Comparison of ENCODE assay signal across 22 cellular contexts in genomic region chr3:119181765-119182164, GRCh38. TPM values are rescaled to one million over a fixed set of nuclear protein-coding genes. Genes with fewer than 3 reads are reported as not detected.
A peak's percentile ranks its signal among the peaks of the same experiment; 100 is the strongest.
DNase-seq lines count a peak whose midpoint lies in the region; ATAC-seq lines count a peak whose summit lies in the region.
"Had no signal": no experiment of that assay in that cellular context is flagged by ENCODE, and none has a peak within 500 bp of the region (broad histone marks: within the 10 kb centered on the region; RNA-seq: fewer than 3 reads in every experiment).

No MANE protein-coding gene starts in this region.

- H3K4me3 Mint-ChIP-seq in activated CD4-positive, alpha-beta T cell treated with anti-CD3 and anti-CD28 coated beads for 36 hours, result no peak overlapping the region
- H3K4me3 Mint-ChIP-seq: natural killer cell treated with Interleukin-12 subunit alpha and Interleukin-12 subunit beta and Interleukin-15 and Interleukin-18, amount 100 ng/mL, for 72 hours; stimulated activated memory B cell treated with anti-CD40 and anti-IgM and Interleukin-4, amounts not matched to agents 10 μg/mL and 1 μg/mL and 100 μg/mL, for 72 hours had no signal

- H3K4me1 Mint-ChIP-seq in activated CD4-positive, alpha-beta T cell treated with anti-CD3 and anti-CD28 coated beads for 36 hours, result peaks cover 11% of the 10 kb centered on the region
- H3K4me1 Mint-ChIP-seq: stimulated activated memory B cell treated with anti-CD40 and anti-IgM and Interleukin-4, amounts not matched to agents 10 μg/mL and 1 μg/mL and 100 μg/mL, for 72 hours had no signal

- H3K27me3 Mint-ChIP-seq in activated CD4-positive, alpha-beta T cell treated with anti-CD3 and anti-CD28 coated beads for 36 hours, result peaks cover 4% of the 10 kb centered on the region
- H3K27me3 Mint-ChIP-seq: progenitor cell of endocrine pancreas had no signal

- intact Hi-C loops in activated CD4-positive, alpha-beta T cell treated with anti-CD3 and anti-CD28 coated beads for 36 hours (cut with DNase I, micrococcal nuclease), result no loop called here

- no peak for ATAC-seq in GM18907 (IDR thresholded peaks at IDR 0.05; ENCODE audit: unreplicated experiment)
- ATAC-seq in activated CD4-positive, alpha-beta T cell treated with anti-CD3 and anti-CD28 coated beads for 36 hours, result no peak
- ATAC-seq: activated naive CD4-positive, alpha-beta T cell treated with anti-CD3 and anti-CD28 coated beads, Interleukin-2, amount 50 U/mL, for 72 hours; natural killer cell treated with Interleukin-12 subunit alpha and Interleukin-12 subunit beta and Interleukin-15 and Interleukin-18, amount 100 ng/mL, for 72 hours; SK-N-SH treated with all-trans-retinoic acid at 6 μM for 48 hours; stimulated activated memory B cell treated with anti-CD40 and anti-IgM and Interleukin-4, amounts not matched to agents 10 μg/mL and 1 μg/mL and 100 μg/mL, for 72 hours had no signal

- no peaks in the 10 kb centered on the region for H3K36me3 Mint-ChIP-seq in activated CD4-positive, alpha-beta T cell treated with anti-CD3 and anti-CD28 coated beads for 36 hours (ENCODE audit: low read depth)
- H3K36me3 Mint-ChIP-seq: activated naive CD4-positive, alpha-beta T cell treated with anti-CD3 and anti-CD28 coated beads, Interleukin-2, amount 50 U/mL, for 72 hours; natural killer cell treated with Interleukin-12 subunit alpha and Interleukin-12 subunit beta and Interleukin-15 and Interleukin-18, amount 100 ng/mL, for 72 hours; stimulated activated memory B cell treated with anti-CD40 and anti-IgM and Interleukin-4, amounts not matched to agents 10 μg/mL and 1 μg/mL and 100 μg/mL, for 72 hours had no signal

- POLR2A ChIA-PET in activated CD4-positive, alpha-beta T cell treated with anti-CD3 and anti-CD28 coated beads for 36 hours (lab: Charles Lee), result interaction anchor here (0.7 kb wide), 1 partner anchor 38 kb away, joined by 3 read pairs; no protein-coding TSS in a partner anchor

- no peak overlapping the region for H3K27ac Mint-ChIP-seq in activated CD4-positive, alpha-beta T cell treated with anti-CD3 and anti-CD28 coated beads for 36 hours
- H3K27ac Mint-ChIP-seq: natural killer cell treated with Interleukin-12 subunit alpha and Interleukin-12 subunit beta and Interleukin-15 and Interleukin-18, amount 100 ng/mL, for 72 hours; progenitor cell of endocrine pancreas; stimulated activated memory B cell treated with anti-CD40 and anti-IgM and Interleukin-4, amounts not matched to agents 10 μg/mL and 1 μg/mL and 100 μg/mL, for 72 hours had no signal

- CTCF ChIA-PET in activated CD4-positive, alpha-beta T cell treated with anti-CD3 and anti-CD28 coated beads for 36 hours (lab: Charles Lee), result no interaction called here

- no peaks in the 10 kb centered on the region for H3K9me3 Mint-ChIP-seq in activated CD4-positive, alpha-beta T cell treated with anti-CD3 and anti-CD28 coated beads for 36 hours (ENCODE audit: low read depth)
- H3K9me3 Mint-ChIP-seq: activated naive CD4-positive, alpha-beta T cell treated with anti-CD3 and anti-CD28 coated beads, Interleukin-2, amount 50 U/mL, for 72 hours; natural killer cell treated with Interleukin-12 subunit alpha and Interleukin-12 subunit beta and Interleukin-15 and Interleukin-18, amount 100 ng/mL, for 72 hours; stimulated activated memory B cell treated with anti-CD40 and anti-IgM and Interleukin-4, amounts not matched to agents 10 μg/mL and 1 μg/mL and 100 μg/mL, for 72 hours had no signal

- DNase-seq in A172 (ENCODE audit: low spot score) (peak; percentile 13), HK-2 (ENCODE audit: unreplicated experiment) (peak; percentile 22), amniotic epithelial cell (ENCODE audit: low read depth) (peak; percentile 52), iris pigment epithelial cell (ENCODE audit: low read depth) (peak; percentile 28), germinal center (ENCODE audit: low spot score) (no peak)
- DNase-seq in activated naive CD4-positive, alpha-beta T cell treated with anti-CD3 and anti-CD28 coated beads, Interleukin-2, amount 50 U/mL, for 16 hours, result no peak
- DNase-seq in activated CD4-positive, alpha-beta T cell treated with anti-CD3 and anti-CD28 coated beads for 36 hours, result no peak
- DNase-seq: 8988T; activated CD4-positive, alpha-beta T cell treated with anti-CD3 and anti-CD28 coated beads, Interleukin-2, amount 50 U/mL, for 1 hour; effector CD4-positive, alpha-beta T cell; NCI-H2081; NCI-H524 had no signal

RNA-seq across cellular contexts. Expression of gene UPK1B, which starts 8.4 kb away (rescaled TPM):
- total RNA-seq in A172 (2014; rRNA removed; shearing (Covaris generic)), result not detected in 2 replicates
- under 1 TPM; 0.25 to 0.41 TPM for total RNA-seq in activated CD4-positive, alpha-beta T cell treated with anti-CD3 and anti-CD28 coated beads for 36 hours
- total RNA-seq: cardiac septum; natural killer cell treated with Interleukin-12 subunit alpha and Interleukin-12 subunit beta and Interleukin-15 and Interleukin-18, amount 100 ng/mL, for 72 hours; OCI-LY7; tibial nerve had no signal

RNA-seq across cellular contexts. Expression of gene TEX55, which starts 35.8 kb away (rescaled TPM):
- total RNA-seq in A172 (2014; rRNA removed; shearing (Covaris generic)), result not detected in 2 replicates
- not detected for total RNA-seq in activated CD4-positive, alpha-beta T cell treated with anti-CD3 and anti-CD28 coated beads for 36 hours
- total RNA-seq: activated naive CD4-positive, alpha-beta T cell treated with anti-CD3 and anti-CD28 coated beads, Interleukin-2, amount 50 U/mL, for 72 hours; cardiac septum; liver; natural killer cell treated with Interleukin-12 subunit alpha and Interleukin-12 subunit beta and Interleukin-15 and Interleukin-18, amount 100 ng/mL, for 72 hours; OCI-LY7; progenitor cell of endocrine pancreas; tibial nerve had no signal

RNA-seq across cellular contexts. Expression of gene B4GALT4, which starts 58.9 kb away (rescaled TPM):
- total RNA-seq in A172 (2014; rRNA removed; shearing (Covaris generic)), result 25.8 and 27.0 TPM in 2 replicates
- 10 to 100 TPM; 16.6 to 16.7 TPM for total RNA-seq in activated CD4-positive, alpha-beta T cell treated with anti-CD3 and anti-CD28 coated beads for 36 hours

Comparison
In these comparisons a context has a peak if more than half of its experiments do, and no peak if none do; other contexts are left out.
1. DNase-seq: peak in A172 (single experiment), HK-2 (single experiment), amniotic epithelial cell (single experiment) and iris pigment epithelial cell (single experiment); none in germinal center (single experiment), activated naive CD4-positive, alpha-beta T cell treated with anti-CD3 and anti-CD28 coated beads, Interleukin-2, amount 50 U/mL, for 16 hours (single experiment) and activated CD4-positive, alpha-beta T cell treated with anti-CD3 and anti-CD28 coated beads for 36 hours (single experiment).